9 cellular contexts compared by ENCODE assay signal in genomic region chr4:145130788-145131398, GRCh38. TPM values are rescaled to one million over a fixed set of nuclear protein-coding genes. Genes with fewer than 3 reads are reported as not detected.
DNase-seq lines count a peak whose midpoint lies in the region; ATAC-seq and TF ChIP-seq lines count a peak whose summit lies in the region.
"Had no signal": no experiment of that assay in that cellular context is flagged by ENCODE, and none has a peak within 500 bp of the region (broad histone marks: within the 10 kb centered on the region; RNA-seq: fewer than 3 reads in every experiment).

No MANE protein-coding gene starts in this region.

- H3K27me3 ChIP-seq in adipocyte (replicated peaks; ENCODE audit: control insufficient read depth, insufficient read depth, low read length) (no peaks in the 10 kb centered on the region), lung (ENCODE audit: control insufficient read depth, insufficient read depth) (no peaks in the 10 kb centered on the region)
- H3K27me3 ChIP-seq in effector memory CD4-positive, alpha-beta T cell (replicated peaks; ENCODE audit: control insufficient read depth, insufficient read depth, low read length, poor library complexity, severe bottlenecking), result no peaks in the 10 kb centered on the region

- ATAC-seq in lung (ENCODE audit: insufficient read depth, low FRiP score), result peak; percentile 28

- H3K4me1 ChIP-seq in adipocyte (ENCODE audit: control insufficient read depth, insufficient read depth, low read length), result peaks cover 28% of the 10 kb centered on the region
- peaks cover 0 to 1% of the 10 kb centered on the region in 2 donors for H3K4me1 ChIP-seq in lung (ENCODE audit: control insufficient read depth in 2 of 2, insufficient read depth in 2 of 2, low read length in 2 of 2)
- H3K4me1 ChIP-seq in effector memory CD4-positive, alpha-beta T cell (ENCODE audit: control insufficient read depth, insufficient read depth, low read length, poor library complexity, severe bottlenecking), result no peaks in the 10 kb centered on the region

- peak overlapping the region; percentile 14 for H3K9ac ChIP-seq in adipocyte (ENCODE audit: low read length)

- TF ChIP-seq CTCF in AG10803 (conservative IDR thresholded peaks at IDR 0.05; ENCODE audit: low read length), result no peak
- TF ChIP-seq CTCF in lung (IDR thresholded peaks at IDR 0.05; ENCODE audit: control extremely low read depth, extremely low read depth), result no peak

- 60 to 71% methylated on average over 2 of the region's 2 CpGs for WGBS in lung, 2 donors

- H3K27ac ChIP-seq in lung (ENCODE audit: low read depth in 1 of 2, low read length in 1 of 2), result peak overlapping the region in 1 of 2 donors; percentile 20
- H3K27ac ChIP-seq in effector memory CD4-positive, alpha-beta T cell (ENCODE audit: insufficient read depth, low read length, poor library complexity, severe bottlenecking), result no peak overlapping the region

- H3K36me3 ChIP-seq in adipocyte (ENCODE audit: control insufficient read depth, insufficient read depth, low read length, severe bottlenecking) (peaks cover 57% of the 10 kb centered on the region), lung (ENCODE audit: control insufficient read depth in 2 of 2, insufficient read depth in 2 of 2, low read length in 2 of 2) (peaks cover 5 to 14% of the 10 kb centered on the region in 2 donors)
- H3K36me3 ChIP-seq in effector memory CD4-positive, alpha-beta T cell (ENCODE audit: control insufficient read depth, insufficient read depth, low read length), result peaks cover 12% of the 10 kb centered on the region

- no peaks in the 10 kb centered on the region for H3K9me3 ChIP-seq in adipocyte (ENCODE audit: control insufficient read depth, low read length)
- no peaks in the 10 kb centered on the region for H3K9me3 ChIP-seq in lung (ENCODE audit: control insufficient read depth in 2 of 2, insufficient read depth in 1 of 2, low read length in 1 of 2)
- H3K9me3 ChIP-seq in effector memory CD4-positive, alpha-beta T cell (ENCODE audit: control insufficient read depth, low read length), result no peaks in the 10 kb centered on the region

- peak; percentile 99 for DNase-seq in AG10803 (ENCODE audit: low read depth)
- DNase-seq in HT1080 (ENCODE audit: low read depth), result peak; percentile 39
- DNase-seq in adipocyte (ENCODE audit: low read depth), result peak; percentile 74
- peak; percentile 57 for DNase-seq in lung (ENCODE audit: low spot score)
- no peak for DNase-seq in GOT3 (lab: John Stamatoyannopoulos, UW)
- no peak for DNase-seq in NCI-H2029 (lab: John Stamatoyannopoulos, UW)
- DNase-seq in effector memory CD4-positive, alpha-beta T cell, result no peak
- no peak for DNase-seq in SIG-M5 treated with dmso at 0.1 percent for 504 hours (lab: John Stamatoyannopoulos, UW; ENCODE audit: unreplicated experiment)
- DNase-seq: NCI-H524 had no signal

- no peak overlapping the region; the same call in 1 of the 2 replicates for H3K4me3 ChIP-seq in AG10803 (ENCODE audit: low read length)
- H3K4me3 ChIP-seq in adipocyte (ENCODE audit: low read length), result peak overlapping the region; percentile 39
- H3K4me3 ChIP-seq in lung, result no peak overlapping the region
- no peak overlapping the region for H3K4me3 ChIP-seq in effector memory CD4-positive, alpha-beta T cell (ENCODE audit: insufficient read depth, low read depth, low read length, poor library complexity, severe bottlenecking)

RNA-seq across cellular contexts. Expression of gene ABCE1, which starts 32.8 kb away (rescaled TPM):
- 182 and 187 TPM in 2 replicates for total RNA-seq in HT1080 (2014; rRNA removed; shearing (Covaris generic))
- polyA plus RNA-seq in HT1080 (2015; cell fraction: cytosol; rRNA removed), result 138 and 166 TPM in 2 replicates
- 231 and 276 TPM in 2 replicates for polyA plus RNA-seq in HT1080 (2015; cell fraction: nucleus; rRNA removed)
- total RNA-seq in lung, result 10 to 100 TPM; 50.5 to 72.6 TPM
- 10 to 100 TPM; 19.0 to 39.0 TPM for polyA plus RNA-seq in lung

RNA-seq across cellular contexts. Expression of gene ANAPC10, which starts 32.9 kb away (rescaled TPM):
- total RNA-seq in HT1080 (2014; rRNA removed; shearing (Covaris generic)), result 28.9 and 31.7 TPM in 2 replicates
- polyA plus RNA-seq in HT1080 (2015; cell fraction: cytosol; rRNA removed), result 32.4 and 34.0 TPM in 2 replicates
- polyA plus RNA-seq in HT1080 (2015; cell fraction: nucleus; rRNA removed), result 19.0 and 23.1 TPM in 2 replicates
- total RNA-seq in lung, result 10 to 100 TPM; 17.8 to 53.7 TPM
- 10 to 100 TPM; 19.0 to 24.3 TPM for polyA plus RNA-seq in lung

RNA-seq across cellular contexts. Expression of gene OTUD4, which starts 49.5 kb away (rescaled TPM):
- 12.8 and 15.8 TPM in 2 replicates for total RNA-seq in HT1080 (2014; rRNA removed; shearing (Covaris generic))
- 23.7 and 32.0 TPM in 2 replicates for polyA plus RNA-seq in HT1080 (2015; cell fraction: cytosol; rRNA removed)
- 53.2 and 54.9 TPM in 2 replicates for polyA plus RNA-seq in HT1080 (2015; cell fraction: nucleus; rRNA removed)
- total RNA-seq in lung, result 100 to 1,000 TPM in 1 of 2 donors, 10 to 100 TPM in 1; 32.7 to 101 TPM
- 10 to 100 TPM; 11.0 to 15.3 TPM for polyA plus RNA-seq in lung

Comparison
In these comparisons a context has a peak if more than half of its experiments do, and no peak if none do; other contexts are left out.
1. DNase-seq: peak in AG10803 (single experiment), HT1080 (single experiment), adipocyte (single experiment) and lung (single experiment); none in GOT3 (single experiment), NCI-H2029 (single experiment), effector memory CD4-positive, alpha-beta T cell (0 of 3) and SIG-M5 treated with dmso at 0.1 percent for 504 hours (single experiment).